Comparison of ENCODE assay signal across 9 cellular contexts in genomic region chr13:40613192-40613818, GRCh38. TPM values are rescaled to one million over a fixed set of nuclear protein-coding genes. Genes with fewer than 3 reads are reported as not detected.
A peak's percentile ranks its signal among the peaks of the same experiment; 100 is the strongest.
DNase-seq lines count a peak whose midpoint lies in the region; ATAC-seq and TF ChIP-seq lines count a peak whose summit lies in the region.
"Had no signal": no experiment of that assay in that cellular context is flagged by ENCODE, and none has a peak within 500 bp of the region (broad histone marks: within the 10 kb centered on the region; RNA-seq: fewer than 3 reads in every experiment).

No MANE protein-coding gene starts in this region.

- H3K4me3 Mint-ChIP-seq in activated naive CD8-positive, alpha-beta T cell treated with anti-CD3 and anti-CD28 coated beads, Interleukin-2, amount 10 ng/mL, durations not matched to agents 7 days and 5 days, result peak overlapping the region; percentile 80
- H3K4me3 Mint-ChIP-seq in natural killer cell treated with Interleukin-12 subunit alpha and Interleukin-12 subunit beta and Interleukin-15 and Interleukin-18, amount 100 ng/mL, for 72 hours, result peak overlapping the region; percentile 85

- intact Hi-C loops in tibial artery (cut with DNase I; ENCODE audit: low total_unique reads), result no loop called here

- ATAC-seq in GM21825 (IDR thresholded peaks at IDR 0.05; ENCODE audit: unreplicated experiment), result peak; percentile 93
- ATAC-seq in activated naive CD8-positive, alpha-beta T cell treated with anti-CD3 and anti-CD28 coated beads, Interleukin-2, amount 10 ng/mL, durations not matched to agents 7 days and 5 days (ENCODE audit: low read depth), result peak; percentile 87
- ATAC-seq in natural killer cell treated with Interleukin-12 subunit alpha and Interleukin-12 subunit beta and Interleukin-15 and Interleukin-18, amount 100 ng/mL, for 72 hours, result peak; percentile 81 to 92
- ATAC-seq: HCT116 had no signal

- H3K27me3 ChIP-seq in OCI-LY3 (ENCODE audit: low read depth, low read length) (no peaks in the 10 kb centered on the region), tibial artery (no peaks in the 10 kb centered on the region), brain microvascular endothelial cell (replicated peaks) (no peaks in the 10 kb centered on the region)

- no peaks in the 10 kb centered on the region for H3K27me3 Mint-ChIP-seq in activated naive CD8-positive, alpha-beta T cell treated with anti-CD3 and anti-CD28 coated beads, Interleukin-2, amount 10 ng/mL, durations not matched to agents 7 days and 5 days
- no peaks in the 10 kb centered on the region for H3K27me3 Mint-ChIP-seq in natural killer cell treated with Interleukin-12 subunit alpha and Interleukin-12 subunit beta and Interleukin-15 and Interleukin-18, amount 100 ng/mL, for 72 hours

- H3K4me3 ChIP-seq in OCI-LY3 (ENCODE audit: low read length) (peak overlapping the region; percentile 42), tibial artery (no peak overlapping the region), brain microvascular endothelial cell (ENCODE audit: low read depth, low read length) (no peak overlapping the region)

- H3K4me2 ChIP-seq in OCI-LY3 (ENCODE audit: low read length), result peak overlapping the region; percentile 67

- H3K4me1 Mint-ChIP-seq in activated naive CD8-positive, alpha-beta T cell treated with anti-CD3 and anti-CD28 coated beads, Interleukin-2, amount 10 ng/mL, durations not matched to agents 7 days and 5 days, result peaks cover 66% of the 10 kb centered on the region
- H3K4me1 Mint-ChIP-seq in natural killer cell treated with Interleukin-12 subunit alpha and Interleukin-12 subunit beta and Interleukin-15 and Interleukin-18, amount 100 ng/mL, for 72 hours (ENCODE audit: low read depth in 2 of 2), result peaks cover 34 to 46% of the 10 kb centered on the region in 2 donors

- TF ChIP-seq CTCF in GM13977 (IDR thresholded peaks at IDR 0.05; ENCODE audit: extremely low read depth, insufficient read depth, missing control alignments) (no peak), OCI-LY3 (IDR thresholded peaks at IDR 0.05; ENCODE audit: low read depth, low read length) (no peak), tibial artery (IDR thresholded peaks at IDR 0.05) (no peak), brain microvascular endothelial cell (IDR thresholded peaks at IDR 0.05; ENCODE audit: low read depth, low read length, missing control alignments) (no peak)

- peak overlapping the region; percentile 91 for H3K27ac Mint-ChIP-seq in activated naive CD8-positive, alpha-beta T cell treated with anti-CD3 and anti-CD28 coated beads, Interleukin-2, amount 10 ng/mL, durations not matched to agents 7 days and 5 days
- peak overlapping the region; percentile 94 to 95 for H3K27ac Mint-ChIP-seq in natural killer cell treated with Interleukin-12 subunit alpha and Interleukin-12 subunit beta and Interleukin-15 and Interleukin-18, amount 100 ng/mL, for 72 hours

- POLR2A ChIA-PET in activated naive CD8-positive, alpha-beta T cell treated with anti-CD3 and anti-CD28 coated beads, Interleukin-2, amount 10 ng/mL, durations not matched to agents 7 days and 5 days (lab: Charles Lee), result interaction anchor here (0.6 to 2.3 kb wide), 12 partner anchors 9 to 242 kb away, joined by 3 to 23 read pairs (median 4); no protein-coding TSS in a partner anchor

- H3K9me3 Mint-ChIP-seq in activated naive CD8-positive, alpha-beta T cell treated with anti-CD3 and anti-CD28 coated beads, Interleukin-2, amount 10 ng/mL, durations not matched to agents 7 days and 5 days, result peaks cover 2% of the 10 kb centered on the region
- no peaks in the 10 kb centered on the region for H3K9me3 Mint-ChIP-seq in natural killer cell treated with Interleukin-12 subunit alpha and Interleukin-12 subunit beta and Interleukin-15 and Interleukin-18, amount 100 ng/mL, for 72 hours

- no peak overlapping the region for H2AFZ ChIP-seq in OCI-LY3 (ENCODE audit: low read depth, low read length)

- peaks cover 23% of the 10 kb centered on the region for H3K4me1 ChIP-seq in OCI-LY3 (ENCODE audit: low read length)
- H3K4me1 ChIP-seq in tibial artery, result peaks cover 0 to 56% (median 27%) of the 10 kb centered on the region in 4 donors

- H3K9me3 ChIP-seq in OCI-LY3 (ENCODE audit: insufficient read depth, low read length) (no peaks in the 10 kb centered on the region), tibial artery (no peaks in the 10 kb centered on the region)

- H3K36me3 Mint-ChIP-seq in activated naive CD8-positive, alpha-beta T cell treated with anti-CD3 and anti-CD28 coated beads, Interleukin-2, amount 10 ng/mL, durations not matched to agents 7 days and 5 days, result peaks cover 15% of the 10 kb centered on the region
- no peaks in the 10 kb centered on the region for H3K36me3 Mint-ChIP-seq in natural killer cell treated with Interleukin-12 subunit alpha and Interleukin-12 subunit beta and Interleukin-15 and Interleukin-18, amount 100 ng/mL, for 72 hours

- peaks cover 99% of the 10 kb centered on the region for H3K79me2 ChIP-seq in OCI-LY3 (ENCODE audit: low read length)

- DNase-seq in GM13977 (ENCODE audit: low spot score) (peak; percentile 41), tibial artery (no peak), NCI-H446 treated with DMSO at 0.1 percent for 48 hours (lab: John Stamatoyannopoulos, UW) (no peak), brain microvascular endothelial cell (no peak)
- DNase-seq in activated naive CD8-positive, alpha-beta T cell treated with anti-CD3 and anti-CD28 coated beads, Interleukin-2, amount 10 ng/mL, durations not matched to agents 7 days and 5 days, result peak; percentile 54
- no peak for DNase-seq in natural killer cell treated with Interleukin-12 subunit alpha and Interleukin-12 subunit beta and Interleukin-15 and Interleukin-18, amount 100 ng/mL, for 72 hours (ENCODE audit: low spot score)

- H3K9ac ChIP-seq in OCI-LY3 (ENCODE audit: low read length), result peak overlapping the region; percentile 32

- H4K20me1 ChIP-seq in OCI-LY3 (ENCODE audit: insufficient read depth, low read length), result peaks cover 88% of the 10 kb centered on the region

- H3K27ac ChIP-seq in OCI-LY3 (ENCODE audit: low read length), result peak overlapping the region; percentile 24; the same call in 1 of the 2 replicates
- H3K27ac ChIP-seq in tibial artery, result no peak overlapping the region
- H3K27ac ChIP-seq in brain microvascular endothelial cell, result no peak overlapping the region

- in situ Hi-C loops in GM13977 (cut with MboI; ENCODE audit: low pct_unique_long_range_greater_than_20kb, low sequenced_read_pairs, unreplicated experiment), result no loop called here
- in situ Hi-C loops in brain microvascular endothelial cell (cut with HindIII; ENCODE audit: low pct_ligation_motif_present, low sequenced_read_pairs), result no loop called here

- H3K36me3 ChIP-seq in OCI-LY3 (replicated peaks; ENCODE audit: low read depth, low read length) (peaks cover 6% of the 10 kb centered on the region), tibial artery (no peaks in the 10 kb centered on the region), brain microvascular endothelial cell (replicated peaks) (no peaks in the 10 kb centered on the region)

RNA-seq across cellular contexts. Expression of gene FOXO1, which starts 53.1 kb away (rescaled TPM):
- total RNA-seq in activated naive CD8-positive, alpha-beta T cell treated with anti-CD3 and anti-CD28 coated beads, Interleukin-2, amount 10 ng/mL, durations not matched to agents 7 days and 5 days, result 10 to 100 TPM; 36.7 to 39.8 TPM
- 1 to 10 TPM; 6.1 to 9.5 TPM for total RNA-seq in natural killer cell treated with Interleukin-12 subunit alpha and Interleukin-12 subunit beta and Interleukin-15 and Interleukin-18, amount 100 ng/mL, for 72 hours

Comparison
In these comparisons a context has a peak if more than half of its experiments do, and no peak if none do; other contexts are left out.
1. DNase-seq: peak in GM13977 (single experiment) and activated naive CD8-positive, alpha-beta T cell treated with anti-CD3 and anti-CD28 coated beads, Interleukin-2, amount 10 ng/mL, durations not matched to agents 7 days and 5 days (single experiment); none in natural killer cell treated with Interleukin-12 subunit alpha and Interleukin-12 subunit beta and Interleukin-15 and Interleukin-18, amount 100 ng/mL, for 72 hours (single experiment), tibial artery (0 of 2), NCI-H446 treated with DMSO at 0.1 percent for 48 hours (single experiment) and brain microvascular endothelial cell (single experiment).
2. Peak in every context shown above with its lines, with median percentiles within 50 percentile points of each other: ATAC-seq.